7 cellular contexts compared by ENCODE assay signal in genomic region chr15:22561716-22562115, GRCh38.
DNase-seq lines count a peak whose midpoint lies in the region; ATAC-seq and TF ChIP-seq lines count a peak whose summit lies in the region.
"Not testable (repeated sequence)": the region's sequence is repeated elsewhere in the genome, so short reads cannot be mapped to it uniquely, and the experiment has no call there.

No MANE protein-coding gene starts in this region.

- not testable (repeated sequence) for H3K9me2 ChIP-seq in HCT116 (ENCODE audit: insufficient read depth); OCI-LY7 (ENCODE audit: insufficient read depth, low read length)

- not testable (repeated sequence) for H3K4me2 ChIP-seq in HCT116 (ENCODE audit: low read length); OCI-LY7 (ENCODE audit: low read length)

- BruUV-seq in HCT116 (replicated peaks; lab: Mats Ljungman, UMichigan) (TSS peak; percentile 24), OCI-LY7 (replicated peaks; lab: Mats Ljungman, UMichigan) (TSS peak; percentile 54), Panc1 (replicated peaks; lab: Mats Ljungman, UMichigan) (TSS peak; percentile 31)

- not testable (repeated sequence) for H2AFZ ChIP-seq in HCT116 (ENCODE audit: low read depth, low read length, poor library complexity, severe bottlenecking); OCI-LY7 (ENCODE audit: low read length)

- H3K27me3 ChIP-seq in HCT116 (ENCODE audit: insufficient read depth, low read length); Panc1 (ENCODE audit: control insufficient read depth, insufficient read depth, low read length); left lung; lung (ENCODE audit: control insufficient read depth, insufficient read depth); upper lobe of right lung: not testable (repeated sequence)

- DNase-seq in HCT116 (ENCODE audit: low read depth, low spot score); OCI-LY7 (ENCODE audit: low spot score); Panc1 (ENCODE audit: low read depth, low spot score); left lung: not testable (repeated sequence)
- DNase-seq in activated effector memory CD4-positive, alpha-beta T cell treated with anti-CD3 and anti-CD28 coated beads, Interleukin-2, amount 50 U/mL, for 16 hours = peak; percentile 16
- DNase-seq in lung (ENCODE audit: low spot score) (peak; percentile 28), upper lobe of right lung (peak; percentile 19)

- in situ Hi-C loops in Panc1 (cut with HindIII; ENCODE audit: low pct_unique_long_range_greater_than_20kb, low sequenced_read_pairs) = not testable (repeated sequence)

- CTCF ChIA-PET in HCT116 (lab: Charles Lee); OCI-LY7 (lab: Charles Lee; ENCODE audit: unreplicated experiment); Panc1 (lab: Charles Lee): not testable (repeated sequence)

- not testable (repeated sequence) for H3K9me3 ChIP-seq in HCT116 (ENCODE audit: control insufficient read depth in 1 of 2, insufficient read depth in 1 of 2, low read depth in 1 of 2, low read length in 2 of 2); OCI-LY7 (ENCODE audit: low read length); Panc1 (ENCODE audit: control insufficient read depth, insufficient read depth, low read depth, low read length); left lung; lung (ENCODE audit: control insufficient read depth in 2 of 2, insufficient read depth in 1 of 2, low read length in 1 of 2); upper lobe of right lung

- not testable (repeated sequence) for H3K4me3 ChIP-seq in HCT116 (replicated peaks in 1 of 2; ENCODE audit: low read depth in 1 of 2, low read length in 2 of 2); OCI-LY7 (ENCODE audit: low read depth, low read length, poor library complexity, severe bottlenecking); Panc1 (ENCODE audit: low read depth in 2 of 2, low read length in 2 of 2); left lung; lung; upper lobe of right lung

- TF ChIP-seq POLR2A in HCT116 (IDR thresholded peaks at IDR 0.05; ENCODE audit: borderline replicate concordance, extremely low read depth, insufficient read depth, insufficient read length) = not testable (repeated sequence)

- H3K36me3 ChIP-seq in HCT116 (ENCODE audit: control insufficient read depth in 1 of 2, insufficient read depth in 2 of 2, low read length in 2 of 2); OCI-LY7 (ENCODE audit: insufficient read depth, low read length); Panc1 (ENCODE audit: control insufficient read depth, insufficient read depth, low read length); left lung; lung (ENCODE audit: control insufficient read depth in 2 of 2, insufficient read depth in 2 of 2, low read length in 2 of 2); upper lobe of right lung: not testable (repeated sequence)

- not testable (repeated sequence) for H3K79me2 ChIP-seq in HCT116 (ENCODE audit: insufficient read depth, low read length); OCI-LY7 (ENCODE audit: insufficient read depth, low read depth, low read length)

- 49 to 88% methylated on average over 1 to 3 of the region's 10 CpGs for WGBS in lung, 2 donors

- H3K27ac ChIP-seq in HCT116 (ENCODE audit: low read depth, low read length); OCI-LY7 (ENCODE audit: low read depth, low read length, poor library complexity, severe bottlenecking); Panc1 (ENCODE audit: low read length); left lung; lung (ENCODE audit: low read depth in 1 of 2, low read length in 1 of 2); upper lobe of right lung: not testable (repeated sequence)

- POLR2A ChIA-PET in HCT116 (lab: Charles Lee); OCI-LY7 (lab: Charles Lee); Panc1 (lab: Charles Lee): not testable (repeated sequence)

- H3K4me1 ChIP-seq in HCT116 (ENCODE audit: control insufficient read depth in 1 of 2, insufficient read depth in 2 of 2, low read length in 2 of 2); OCI-LY7 (ENCODE audit: insufficient read depth, low read length, poor library complexity, severe bottlenecking); Panc1 (ENCODE audit: control insufficient read depth, insufficient read depth, low read length); left lung; lung (ENCODE audit: control insufficient read depth in 2 of 2, insufficient read depth in 2 of 2, low read length in 2 of 2); upper lobe of right lung: not testable (repeated sequence)

- not testable (repeated sequence) for H4K20me1 ChIP-seq in HCT116 (ENCODE audit: insufficient read depth); OCI-LY7 (ENCODE audit: insufficient read depth, low read length)

- not testable (repeated sequence) for TF ChIP-seq RAD21 in HCT116 (IDR thresholded peaks at IDR 0.05; ENCODE audit: low read depth)

- RAD21 ChIA-PET in HCT116 (lab: Charles Lee; ENCODE audit: low non-redundant PET in 1 of 2, low total read pairs in 2 of 2, uncharacterized antibody in 2 of 2, unreplicated experiment in 2 of 2) = not testable (repeated sequence)

- intact Hi-C loops in HCT116 (cut with micrococcal nuclease); OCI-LY7 (cut with micrococcal nuclease; ENCODE audit: unreplicated experiment); Panc1 (cut with micrococcal nuclease; ENCODE audit: unreplicated experiment); left lung (cut with DNase I); upper lobe of right lung (cut with DNase I): not testable (repeated sequence)

- not testable (repeated sequence) for H3K9ac ChIP-seq in HCT116 (ENCODE audit: low read length)

- not testable (repeated sequence) for TF ChIP-seq CTCF in HCT116 (IDR thresholded peaks at IDR 0.05 in 2 of 3, conservative IDR thresholded peaks at IDR 0.05 in 1 of 3; ENCODE audit: borderline replicate concordance in 1 of 3, insufficient read depth in 1 of 3, low read depth in 2 of 3, low read length in 2 of 3); OCI-LY7 (conservative IDR thresholded peaks at IDR 0.05; ENCODE audit: low read length); Panc1 (IDR thresholded peaks at IDR 0.05); left lung (IDR thresholded peaks at IDR 0.05); lung (IDR thresholded peaks at IDR 0.05; ENCODE audit: control extremely low read depth, extremely low read depth); upper lobe of right lung (IDR thresholded peaks at IDR 0.05)

- not testable (repeated sequence) for ATAC-seq in HCT116; Panc1; lung (ENCODE audit: insufficient read depth, low FRiP score)
- ATAC-seq in left lung (peak; percentile 19), upper lobe of right lung (peak; percentile 53)
